8 cellular contexts compared by ENCODE assay signal in the genomic region with DNA sequence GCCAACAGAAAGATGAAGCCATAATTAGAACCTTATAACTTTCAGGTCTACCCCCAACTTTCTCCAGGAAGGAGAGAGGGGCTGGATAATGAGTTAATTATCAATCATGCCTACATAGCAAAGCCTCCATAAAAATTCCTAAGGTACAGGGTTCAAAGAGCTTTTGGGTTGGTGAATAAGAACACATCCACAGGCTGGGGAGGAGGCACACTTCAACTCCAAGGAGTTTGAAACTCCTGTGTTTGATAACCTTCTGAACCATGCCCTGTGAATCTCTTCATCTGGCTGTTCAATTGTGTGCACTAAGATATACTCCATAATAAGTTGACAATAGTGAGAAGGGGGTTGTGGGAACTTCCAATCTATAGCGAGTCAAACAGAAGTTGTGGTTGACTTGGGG.
"Had no signal": no experiment of that assay in that cellular context is flagged by ENCODE, and none has a peak within 500 bp of the region (broad histone marks: within the 10 kb centered on the region; RNA-seq: fewer than 3 reads in every experiment).

No MANE protein-coding gene starts in this region.

- ATAC-seq: GM12878 had no signal

- DNase-seq: GDM1, GF-D8 had no signal

- FAIRE-seq: G401.6, GM12878, GM12891, GM12892, GM18507, GM19239 had no signal

- H3K4me3 ChIP-seq: GM12878 had no signal
